ENCODE assay signal across 8 cellular contexts in the genomic region with DNA sequence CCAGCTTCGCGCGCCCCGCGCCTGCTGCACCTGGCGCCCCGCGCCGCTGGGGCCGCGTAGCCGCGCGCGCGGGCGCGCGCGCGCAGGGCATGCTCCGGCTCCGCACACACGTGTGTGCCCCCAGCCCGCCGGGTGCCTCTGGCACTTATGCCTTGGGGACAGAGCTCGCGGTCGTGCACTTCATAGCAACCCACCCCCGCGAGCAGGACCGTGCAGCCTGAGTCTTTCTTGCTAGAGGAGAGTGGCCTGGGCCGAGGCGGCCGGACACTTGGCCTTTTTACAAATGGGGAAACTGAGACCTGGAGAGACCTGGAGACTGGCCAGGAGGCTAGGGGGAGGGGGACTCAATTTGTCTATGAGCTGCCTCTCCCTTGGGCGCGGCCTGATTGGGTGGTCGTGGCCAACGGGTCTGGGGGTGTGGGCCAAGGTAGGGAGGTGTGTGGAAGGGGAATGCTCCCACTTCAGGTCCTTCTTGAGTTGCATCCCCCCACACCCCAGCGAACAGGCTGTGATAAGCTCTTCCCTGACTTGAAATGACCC. TPM values are rescaled to one million over a fixed set of nuclear protein-coding genes. Genes with fewer than 3 reads are reported as not detected.
A peak's percentile ranks its signal among the peaks of the same experiment; 100 is the strongest.
DNase-seq lines count a peak whose midpoint lies in the region; ATAC-seq and TF ChIP-seq lines count a peak whose summit lies in the region.

No MANE protein-coding gene starts in this region.

- H3K4me3 Mint-ChIP-seq in activated naive CD8-positive, alpha-beta T cell treated with anti-CD3 and anti-CD28 coated beads for 36 hours = peak overlapping the region; percentile 87

- H3K9me3 ChIP-seq in iPS-20b (ENCODE audit: insufficient read depth, low read depth, low read length) = no peaks in the 10 kb centered on the region
- H3K9me3 ChIP-seq in stomach = no peaks in the 10 kb centered on the region

- intact Hi-C loops in stomach (cut with DNase I; ENCODE audit: low total_unique reads) = no loop called here

- H3K4me1 ChIP-seq in iPS-20b (ENCODE audit: insufficient read depth, low read length) (0 out of 2 replicates have a peak, but pooled peaks cover 7% of the 10 kb centered on the region), stomach (peaks cover 49 to 89% (median 84%) of the 10 kb centered on the region in 4 donors)

- H3K27ac ChIP-seq in iPS-20b (ENCODE audit: low read length) (no peak overlapping the region), stomach (peak overlapping the region; percentile 91 to 98 (median 95))

- peaks cover 30% of the 10 kb centered on the region for H3K4me1 Mint-ChIP-seq in activated naive CD8-positive, alpha-beta T cell treated with anti-CD3 and anti-CD28 coated beads for 36 hours

- no peaks in the 10 kb centered on the region for H3K9me3 Mint-ChIP-seq in activated naive CD8-positive, alpha-beta T cell treated with anti-CD3 and anti-CD28 coated beads for 36 hours

- no peak for DNase-seq in activated CD4-positive, CD25-positive, alpha-beta regulatory T cell treated with anti-CD3 and anti-CD28 coated beads, Interleukin-2, amount 50 U/mL, for 72 hours
- no peak for DNase-seq in activated naive CD8-positive, alpha-beta T cell treated with anti-CD3 and anti-CD28 coated beads for 36 hours
- no peak for DNase-seq in stomach
- no peak for DNase-seq in kidney tubule cell (ENCODE audit: low spot score)
- DNase-seq in cerebellar nuclear complex (lab: John Stamatoyannopoulos, UW) = no peak

- H3K4me3 ChIP-seq in iPS-20b (ENCODE audit: low read length) = peak overlapping the region; percentile 84
- H3K4me3 ChIP-seq in stomach = peak overlapping the region; percentile 59 to 70 (median 66)

- no peak for TF ChIP-seq CTCF in stomach (IDR thresholded peaks at IDR 0.05)

- H3K27me3 Mint-ChIP-seq in activated naive CD8-positive, alpha-beta T cell treated with anti-CD3 and anti-CD28 coated beads for 36 hours = peaks cover 4% of the 10 kb centered on the region

- H3K9ac ChIP-seq in iPS-20b (ENCODE audit: low read depth, low read length) = peak overlapping the region; percentile 73; the same call in 1 of the 2 replicates

- H3K36me3 ChIP-seq in iPS-20b (ENCODE audit: insufficient read depth, low read depth, low read length) (no peaks in the 10 kb centered on the region), stomach (peaks cover 0 to 9% (median 0%) of the 10 kb centered on the region in 4 donors)

- no peak for TF ChIP-seq EP300 in stomach (IDR thresholded peaks at IDR 0.05)

- peaks cover 15% of the 10 kb centered on the region for H3K36me3 Mint-ChIP-seq in activated naive CD8-positive, alpha-beta T cell treated with anti-CD3 and anti-CD28 coated beads for 36 hours

- no peak overlapping the region for H3K27ac Mint-ChIP-seq in activated naive CD8-positive, alpha-beta T cell treated with anti-CD3 and anti-CD28 coated beads for 36 hours

- peaks cover 5% of the 10 kb centered on the region; the same call in 1 of the 2 replicates for H3K27me3 ChIP-seq in iPS-20b (ENCODE audit: insufficient read depth, low read length)
- H3K27me3 ChIP-seq in stomach = no peaks in the 10 kb centered on the region

- WGBS in stomach, 5 donors = 0 to 2% (median 2%) methylated on average over 8 to 39 of the region's 40 CpGs

- peak; percentile 4 to 5 for ATAC-seq in activated CD4-positive, CD25-positive, alpha-beta regulatory T cell treated with anti-CD3 and anti-CD28 coated beads, Interleukin-2, amount 50 U/mL, for 24 hours
- ATAC-seq in HG03175 (IDR thresholded peaks at IDR 0.05; ENCODE audit: unreplicated experiment) = peak; percentile 1

- no peak for TF ChIP-seq POLR2A in stomach (IDR thresholded peaks at IDR 0.05)

RNA-seq across cellular contexts. Expression of a gene that starts 0.6 kb away (rescaled TPM):
- 10 to 100 TPM; 63.1 to 67.4 TPM for total RNA-seq in activated naive CD8-positive, alpha-beta T cell treated with anti-CD3 and anti-CD28 coated beads for 36 hours
- 100 to 1,000 TPM in 4 of 5 donors, 10 to 100 TPM in 1; 50.9 to 653 (median 247) TPM for total RNA-seq in stomach
- polyA plus RNA-seq in stomach = 100 to 1,000 TPM in 1 of 3 donors, 10 to 100 TPM in 2; 35.0 to 193 (median 49.2) TPM

RNA-seq across cellular contexts. Expression of a gene that starts 3.5 kb away (rescaled TPM):
- total RNA-seq in activated naive CD8-positive, alpha-beta T cell treated with anti-CD3 and anti-CD28 coated beads for 36 hours = 10 to 100 TPM; 48.8 to 55.4 TPM
- total RNA-seq in stomach = 10 to 100 TPM in 4 of 5 donors, 1 to 10 TPM in 1; 2.9 to 55.3 (median 38.4) TPM
- 10 to 100 TPM; 84.2 to 88.7 (median 84.5) TPM for polyA plus RNA-seq in stomach
